ENCODE assay signal across 1 cellular context in genomic region chr9:18330736-18331335, GRCh38.
TF ChIP-seq lines count a peak whose summit lies in the region.

No MANE protein-coding gene starts in this region.

TF ChIP-seq in GM23338, 12 proteins besides CTCF, POLR2A, EP300 and RAD21 (continued from another document):
- TF ChIP-seq ZNF462 (CRISPR knock-in tag; IDR thresholded peaks at IDR 0.05) (no peak), EZH2 (IDR thresholded peaks at IDR 0.05; ENCODE audit: low read depth, unreplicated experiment) (no peak), ZNF331 (CRISPR knock-in tag; IDR thresholded peaks at IDR 0.05; ENCODE audit: low read depth) (no peak), STAT1 (IDR thresholded peaks at IDR 0.05; ENCODE audit: unreplicated experiment) (no peak), POLR2AphosphoS5 (IDR thresholded peaks at IDR 0.05; ENCODE audit: low read depth) (no peak)
TF ChIP-seq in GM23338: peak in this region for 0.
